ENCODE assay signal across 29 cellular contexts in the genomic region with DNA sequence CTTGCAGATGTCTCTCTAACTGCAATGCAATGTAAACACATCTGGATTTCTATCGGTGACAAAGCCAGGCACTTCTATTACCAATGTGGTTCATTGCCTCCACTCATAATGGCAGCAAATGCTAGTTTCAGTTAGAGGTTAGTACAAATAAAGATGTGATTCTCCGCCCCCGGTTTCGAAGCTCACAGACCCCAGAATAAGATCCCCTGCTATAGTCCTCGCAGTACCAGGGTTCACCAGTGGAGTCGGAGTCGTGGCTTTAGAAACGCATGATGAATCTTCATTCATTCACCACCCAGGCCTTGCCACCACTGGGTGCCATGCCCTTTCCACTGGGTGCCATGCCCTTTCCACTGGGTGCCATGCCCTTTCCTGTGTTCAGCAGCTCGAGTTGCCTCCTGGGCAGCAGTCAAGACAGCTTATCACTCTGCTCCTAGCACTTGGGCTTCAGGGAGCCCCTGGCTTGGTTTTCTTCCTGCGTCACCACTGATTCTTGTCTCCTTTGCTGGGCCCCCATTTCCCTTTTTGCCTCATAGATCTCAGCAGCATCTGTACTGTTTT. TPM values are rescaled to one million over a fixed set of nuclear protein-coding genes. Genes with fewer than 3 reads are reported as not detected.
A peak's percentile ranks its signal among the peaks of the same experiment; 100 is the strongest.
DNase-seq lines count a peak whose midpoint lies in the region; ATAC-seq, FAIRE-seq and TF ChIP-seq lines count a peak whose summit lies in the region.
"Had no signal": no experiment of that assay in that cellular context is flagged by ENCODE, and none has a peak within 500 bp of the region (broad histone marks: within the 10 kb centered on the region; RNA-seq: fewer than 3 reads in every experiment).

No MANE protein-coding gene starts in this region.

- H3K27ac ChIP-seq in A549 (no peak overlapping the region), small intestine (ENCODE audit: low read depth in 1 of 2, low read length in 1 of 2) (no peak overlapping the region)
- H3K27ac ChIP-seq: ascending aorta, dorsolateral prefrontal cortex, neural progenitor cell, sigmoid colon had no signal

- H3K36me3 Mint-ChIP-seq in activated CD8-positive, alpha-beta T cell treated with anti-CD3 and anti-CD28 coated beads for 36 hours (ENCODE audit: low read depth), result peaks cover 15% of the 10 kb centered on the region
- H3K36me3 Mint-ChIP-seq: activated naive CD4-positive, alpha-beta T cell treated with anti-CD3 and anti-CD28 coated beads, Interleukin-2, amount 50 U/mL, for 24 hours; neural progenitor cell had no signal

- peak overlapping the region; percentile 73 for H3K27ac Mint-ChIP-seq in activated CD8-positive, alpha-beta T cell treated with anti-CD3 and anti-CD28 coated beads for 36 hours
- H3K27ac Mint-ChIP-seq: activated naive CD4-positive, alpha-beta T cell treated with anti-CD3 and anti-CD28 coated beads, Interleukin-2, amount 50 U/mL, for 24 hours; activated T-helper 1 cell treated with anti-CD3 and anti-CD28 coated beads, Interleukin-12 subunit alpha, Interleukin-12 subunit beta, Interleukin-2, Interleukin-4 antibody, amounts not matched to agents 30 ng/mL and 10 ng/mL and 1 ng/mL, durations not matched to agents 14 hours and 24 hours and 36 hours; neural progenitor cell had no signal

- H3K27me3 ChIP-seq in small intestine (ENCODE audit: control insufficient read depth in 2 of 2, insufficient read depth in 2 of 2, low read length in 2 of 2), result no peaks in the 10 kb centered on the region
- H3K27me3 ChIP-seq: ascending aorta, neural progenitor cell, sigmoid colon had no signal

- peak; percentile 86 for FAIRE-seq in A549 (lab: Jason Lieb, UNC)
- FAIRE-seq in small intestine (lab: Jason Lieb, UNC), result no peak
- FAIRE-seq: endothelial cell of umbilical vein, GM19239, HTR-8/SVneo, urothelium cell line had no signal

- no peak for TF ChIP-seq CTCF in A549 (IDR thresholded peaks at IDR 0.05)
- peak; percentile 33 for TF ChIP-seq CTCF in GM12873 (IDR thresholded peaks at IDR 0.05; ENCODE audit: insufficient read depth, low read depth, low read length, missing control alignments)
- TF ChIP-seq CTCF in activated CD8-positive, alpha-beta T cell treated with anti-CD3 and anti-CD28 coated beads for 36 hours (IDR thresholded peaks at IDR 0.05), result no peak
- peak; percentile 1 for TF ChIP-seq CTCF in fibroblast of pulmonary artery (IDR thresholded peaks at IDR 0.05; ENCODE audit: low read length, missing control alignments)

- ATAC-seq in A549 (no peak), HG02840 (IDR thresholded peaks at IDR 0.05; ENCODE audit: low FRiP score, unreplicated experiment) (no peak)
- ATAC-seq in activated CD8-positive, alpha-beta T cell treated with anti-CD3 and anti-CD28 coated beads for 36 hours, result peak; percentile 19

- no peak for TF ChIP-seq POLR2A in A549 (IDR thresholded peaks at IDR 0.05; ENCODE audit: low read length)

- intact Hi-C loops in activated CD8-positive, alpha-beta T cell treated with anti-CD3 and anti-CD28 coated beads for 36 hours (cut with micrococcal nuclease), result no loop called here

- CTCF ChIA-PET in A549 (lab: Yijun Ruan, JAX) (interaction anchor here (0.6 to 25.1 kb wide), 5 partner anchors 7 to 175 kb away, joined by 3 to 363 read pairs (median 4); a partner anchor contains a TSS), HEK293T (lab: Yijun Ruan, JAX) (interaction anchor here (0.6 to 3.0 kb wide), 5 partner anchors 9 to 145 kb away, joined by 3 to 15 read pairs (median 5); no protein-coding TSS in a partner anchor)
- CTCF ChIA-PET in activated CD8-positive, alpha-beta T cell treated with anti-CD3 and anti-CD28 coated beads for 36 hours (lab: Charles Lee), result interaction anchor here (0.8 to 1.5 kb wide), 6 partner anchors 9 to 175 kb away, joined by 3 to 8 read pairs (median 4); a partner anchor contains a TSS

- no peak overlapping the region for H3K4me2 ChIP-seq in A549
- H3K4me2 ChIP-seq: neural progenitor cell had no signal

- no peaks in the 10 kb centered on the region for H3K36me3 ChIP-seq in small intestine (ENCODE audit: control insufficient read depth in 2 of 2, insufficient read depth in 2 of 2, low read length in 2 of 2)
- H3K36me3 ChIP-seq: ascending aorta, neural progenitor cell, sigmoid colon had no signal

- no peaks in the 10 kb centered on the region for H3K27me3 Mint-ChIP-seq in activated CD8-positive, alpha-beta T cell treated with anti-CD3 and anti-CD28 coated beads for 36 hours
- H3K27me3 Mint-ChIP-seq: activated naive CD4-positive, alpha-beta T cell treated with anti-CD3 and anti-CD28 coated beads, Interleukin-2, amount 50 U/mL, for 24 hours; central memory CD8-positive, alpha-beta T cell had no signal

- no peaks in the 10 kb centered on the region for H3K9me3 ChIP-seq in A549
- H3K9me3 ChIP-seq in small intestine (ENCODE audit: control insufficient read depth, low read depth), result no peaks in the 10 kb centered on the region
- H3K9me3 ChIP-seq: ascending aorta, sigmoid colon had no signal

- no peak overlapping the region for H3K4me3 Mint-ChIP-seq in activated CD8-positive, alpha-beta T cell treated with anti-CD3 and anti-CD28 coated beads for 36 hours
- H3K4me3 Mint-ChIP-seq: activated naive CD4-positive, alpha-beta T cell treated with anti-CD3 and anti-CD28 coated beads, Interleukin-2, amount 50 U/mL, for 24 hours; activated T-helper 1 cell treated with anti-CD3 and anti-CD28 coated beads, Interleukin-12 subunit alpha, Interleukin-12 subunit beta, Interleukin-2, Interleukin-4 antibody, amounts not matched to agents 30 ng/mL and 10 ng/mL and 1 ng/mL, durations not matched to agents 14 hours and 24 hours and 36 hours; CD14-positive monocyte; central memory CD8-positive, alpha-beta T cell; neural progenitor cell had no signal

- peaks cover 33% of the 10 kb centered on the region for H3K4me1 Mint-ChIP-seq in activated CD8-positive, alpha-beta T cell treated with anti-CD3 and anti-CD28 coated beads for 36 hours (ENCODE audit: low read depth)

- POLR2A ChIA-PET in A549 (lab: Yijun Ruan, JAX) (no interaction called here), HEK293T (lab: Yijun Ruan, JAX) (interaction anchor here (0.8 kb wide), 1 partner anchor 33 kb away, joined by 3 read pairs; a partner anchor contains a TSS)
- POLR2A ChIA-PET in activated CD8-positive, alpha-beta T cell treated with anti-CD3 and anti-CD28 coated beads for 36 hours (lab: Charles Lee), result interaction anchor here (1.2 to 8.0 kb wide), 4 partner anchors 9 to 33 kb away, joined by 3 to 52 read pairs (median 16); a partner anchor contains a TSS

- no peak for TF ChIP-seq EP300 in A549 (IDR thresholded peaks at IDR 0.05)

- WGBS in A549 (ENCODE audit: missing lambda C conversion rate), result 68% methylated on average over 10 of the region's 10 CpGs
- 72 to 81% (median 77%) methylated on average over 10 of the region's 10 CpGs for WGBS in small intestine, 3 donors

- H3K9me3 Mint-ChIP-seq in activated CD8-positive, alpha-beta T cell treated with anti-CD3 and anti-CD28 coated beads for 36 hours, result no peaks in the 10 kb centered on the region
- H3K9me3 Mint-ChIP-seq: activated naive CD4-positive, alpha-beta T cell treated with anti-CD3 and anti-CD28 coated beads, Interleukin-2, amount 50 U/mL, for 24 hours; activated T-helper 1 cell treated with anti-CD3 and anti-CD28 coated beads, Interleukin-12 subunit alpha, Interleukin-12 subunit beta, Interleukin-2, Interleukin-4 antibody, amounts not matched to agents 30 ng/mL and 10 ng/mL and 1 ng/mL, durations not matched to agents 14 hours and 24 hours and 36 hours; central memory CD8-positive, alpha-beta T cell had no signal

- DNase-seq in A549 (ENCODE audit: low read depth in 1 of 2, low spot score in 1 of 2), result no peak
- peak; percentile 71 for DNase-seq in activated CD8-positive, alpha-beta T cell treated with anti-CD3 and anti-CD28 coated beads for 36 hours
- no peak for DNase-seq in fibroblast of pulmonary artery (ENCODE audit: low read depth)
- DNase-seq in small intestine, result no peak
- DNase-seq in HEK293T (ENCODE audit: extremely low spot score), result no peak
- DNase-seq: activated CD4-positive, CD25-positive, alpha-beta regulatory T cell treated with anti-CD3 and anti-CD28 coated beads, Interleukin-2, amount 50 U/mL, for 72 hours; dorsolateral prefrontal cortex; Karpas-422; kidney glomerular epithelial cell; MV-4-11; NCI-H146; NCI-H510A; SHP77; sigmoid colon; SW 1271; T1000 had no signal

- H3K4me1 ChIP-seq in A549 (peaks cover 5% of the 10 kb centered on the region; the same call in 1 of the 3 replicates), small intestine (ENCODE audit: control insufficient read depth in 2 of 2, insufficient read depth in 1 of 2, low read depth in 1 of 2, low read length in 1 of 2) (peaks cover 0 to 3% of the 10 kb centered on the region in 2 donors)
- H3K4me1 ChIP-seq: neural progenitor cell had no signal

- no peak for TF ChIP-seq RAD21 in A549 (conservative IDR thresholded peaks at IDR 0.05 in 1 of 2, IDR thresholded peaks at IDR 0.05 in 1 of 2)

- no peak overlapping the region for H3K4me3 ChIP-seq in A549
- no peak overlapping the region for H3K4me3 ChIP-seq in fibroblast of pulmonary artery (replicated peaks; ENCODE audit: low read depth, low read length)
- no peak overlapping the region for H3K4me3 ChIP-seq in small intestine (ENCODE audit: low read depth in 1 of 2, low read length in 2 of 2)
- H3K4me3 ChIP-seq: ascending aorta, dorsolateral prefrontal cortex, lung, neural progenitor cell, sigmoid colon had no signal

RNA-seq across cellular contexts. Expression of a gene that starts 3.5 kb away (rescaled TPM):
- polyA plus RNA-seq in A549 (2011; rRNA removed) (63.5 and 88.8 TPM in 2 replicates), A549 (2017; fragmentation: RNase III; extraction: RNeasy Plus Mini Kit Qiagen cat#74134 plus additional on column Dnase treatment) (230 to 251 TPM (median 237 TPM) in 3 replicates), small intestine (100 to 1,000 TPM; 105 to 152 (median 109) TPM)
- 224 and 258 TPM in 2 replicates for polyA plus RNA-seq in A549 (2012; cell fraction: cytosol; rRNA removed)
- polyA plus RNA-seq in A549 (2012; cell fraction: nucleus; rRNA removed), result 239 and 267 TPM in 2 replicates
- 77.6 and 92.3 TPM in 2 replicates for polyA minus RNA-seq in A549 (2011; rRNA and poly(A)+ RNA removed)
- total RNA-seq in activated CD8-positive, alpha-beta T cell treated with anti-CD3 and anti-CD28 coated beads for 36 hours, result 100 to 1,000 TPM; 123 to 136 TPM

RNA-seq across cellular contexts. Expression of a gene that starts 6.1 kb away (rescaled TPM):
- polyA plus RNA-seq in A549 (2011; rRNA removed), result not detected in 2 replicates
- 0.05 and 0.07 TPM in 2 replicates for polyA plus RNA-seq in A549 (2012; cell fraction: cytosol; rRNA removed)
- 0.19 and 0.27 TPM in 2 replicates for polyA plus RNA-seq in A549 (2012; cell fraction: nucleus; rRNA removed)
- polyA plus RNA-seq in A549 (2017; fragmentation: RNase III; extraction: RNeasy Plus Mini Kit Qiagen cat#74134 plus additional on column Dnase treatment), result not detected in 3 replicates
- not detected in 2 replicates for polyA minus RNA-seq in A549 (2011; rRNA and poly(A)+ RNA removed)
- total RNA-seq in activated CD8-positive, alpha-beta T cell treated with anti-CD3 and anti-CD28 coated beads for 36 hours, result 10 to 100 TPM; 14.3 to 15.8 TPM
- polyA plus RNA-seq in small intestine, result 10 to 100 TPM in 2 of 3 donors, 1 to 10 TPM in 1; 5.1 to 32.4 (median 11.3) TPM

RNA-seq across cellular contexts. Expression of a gene that starts 12.2 kb away (rescaled TPM):
- polyA plus RNA-seq in A549 (2011; rRNA removed) (0.78 and 0.95 TPM in 2 replicates), A549 (2017; fragmentation: RNase III; extraction: RNeasy Plus Mini Kit Qiagen cat#74134 plus additional on column Dnase treatment) (0.98 to 2.3 TPM (median 1.1 TPM) in 3 replicates), small intestine (10 to 100 TPM; 40.9 to 63.0 (median 57.1) TPM)
- polyA plus RNA-seq in A549 (2012; cell fraction: cytosol; rRNA removed), result 0.70 and 0.82 TPM in 2 replicates
- polyA plus RNA-seq in A549 (2012; cell fraction: nucleus; rRNA removed), result 8.9 and 9.7 TPM in 2 replicates
- 2.1 and 2.8 TPM in 2 replicates for polyA minus RNA-seq in A549 (2011; rRNA and poly(A)+ RNA removed)
- 100 to 1,000 TPM; 128 to 130 TPM for total RNA-seq in activated CD8-positive, alpha-beta T cell treated with anti-CD3 and anti-CD28 coated beads for 36 hours

RNA-seq across cellular contexts. Expression of a gene that starts 33.3 kb away (rescaled TPM):
- polyA plus RNA-seq in A549 (2011; rRNA removed) (4.4 and 11.9 TPM in 2 replicates), A549 (2017; fragmentation: RNase III; extraction: RNeasy Plus Mini Kit Qiagen cat#74134 plus additional on column Dnase treatment) (31.0 to 33.3 TPM (median 32.9 TPM) in 3 replicates), small intestine (10 to 100 TPM in 1 of 3 donors, 1 to 10 TPM in 2; 7.6 to 29.6 (median 9.5) TPM)
- polyA plus RNA-seq in A549 (2012; cell fraction: cytosol; rRNA removed), result 17.0 and 25.3 TPM in 2 replicates
- 71.6 and 78.9 TPM in 2 replicates for polyA plus RNA-seq in A549 (2012; cell fraction: nucleus; rRNA removed)
- polyA minus RNA-seq in A549 (2011; rRNA and poly(A)+ RNA removed), result 21.9 and 36.5 TPM in 2 replicates
- 100 to 1,000 TPM; 115 to 116 TPM for total RNA-seq in activated CD8-positive, alpha-beta T cell treated with anti-CD3 and anti-CD28 coated beads for 36 hours

RNA-seq across cellular contexts. Expression of a gene that starts 33.8 kb away (rescaled TPM):
- polyA plus RNA-seq in A549 (2011; rRNA removed) (not detected in 2 replicates), A549 (2017; fragmentation: RNase III; extraction: RNeasy Plus Mini Kit Qiagen cat#74134 plus additional on column Dnase treatment) (0.05 TPM in 1 of 3 replicates, not detected in the others), small intestine (1 to 10 TPM in 1 of 3 donors, not detected in 2; 3.5 TPM)
- 0.03 and 0.05 TPM in 2 replicates for polyA plus RNA-seq in A549 (2012; cell fraction: cytosol; rRNA removed)
- 0.04 TPM in 1 of 2 replicates, not detected in the other for polyA plus RNA-seq in A549 (2012; cell fraction: nucleus; rRNA removed)
- not detected in 2 replicates for polyA minus RNA-seq in A549 (2011; rRNA and poly(A)+ RNA removed)
- total RNA-seq in activated CD8-positive, alpha-beta T cell treated with anti-CD3 and anti-CD28 coated beads for 36 hours, result not detected
- total RNA-seq: activated T-helper 1 cell treated with anti-CD3 and anti-CD28 coated beads, Interleukin-12 subunit alpha, Interleukin-12 subunit beta, Interleukin-2, Interleukin-4 antibody, amounts not matched to agents 30 ng/mL and 10 ng/mL and 1 ng/mL, durations not matched to agents 14 hours and 24 hours and 36 hours; endothelial cell of umbilical vein had no signal
- polyA plus RNA-seq: endothelial cell of umbilical vein had no signal

Comparison
In these comparisons a context has a peak if more than half of its experiments do, and no peak if none do; other contexts are left out.
1. CTCF ChIP-seq: peak in GM12873 (single experiment) and fibroblast of pulmonary artery (single experiment); none in A549 (single experiment) and activated CD8-positive, alpha-beta T cell treated with anti-CD3 and anti-CD28 coated beads for 36 hours (single experiment).
2. RNA of a gene that starts 6.1 kb away (polyA plus RNA-seq): 5.1 to 32.4 TPM in small intestine; 0.05 to 0.27 TPM in A549; every median in the first group is over 4 times any median in the second.